ENCODE assay signal across 8 cellular contexts in genomic region chr3:15796771-15797599, GRCh38. TPM values are rescaled to one million over a fixed set of nuclear protein-coding genes. Genes with fewer than 3 reads are reported as not detected.
DNase-seq lines count a peak whose midpoint lies in the region; ATAC-seq and TF ChIP-seq lines count a peak whose summit lies in the region.

No MANE protein-coding gene starts in this region.

- no peaks in the 10 kb centered on the region for H3K36me3 ChIP-seq in SK-N-MC (ENCODE audit: insufficient read depth, low read length)
- H3K36me3 ChIP-seq in thyroid gland = no peaks in the 10 kb centered on the region

- H3K27ac ChIP-seq in SK-N-MC (peak overlapping the region; percentile 92), thyroid gland (peak overlapping the region; percentile 73 to 91 (median 88))

- WGBS in thyroid gland, 2 donors = 8 to 17% methylated on average over 5 of the region's 5 CpGs

- H3K4me3 ChIP-seq in SK-N-MC (peak overlapping the region; percentile 75), thyroid gland (replicated peaks in 1 of 3) (peak overlapping the region in 1 of 3 donors; percentile 19)

- intact Hi-C loops in thyroid gland (cut with DNase I) = no loop called here

- DNase-seq in CD1c-positive myeloid dendritic cell (ENCODE audit: extremely low spot score) (peak; percentile 50), SK-N-MC (ENCODE audit: low read depth, low spot score) (no peak), ecto neural progenitor cell (ENCODE audit: low spot score) (peak; percentile 51), lung microvascular endothelial cell (ENCODE audit: low read depth in 2 of 2) (peak; percentile 75 to 79), thyroid gland (peak; percentile 37 to 50), NCI-H1105 (lab: John Stamatoyannopoulos, UW) (no peak)

- H3K9me3 ChIP-seq in SK-N-MC (ENCODE audit: low read depth, low read length) (no peaks in the 10 kb centered on the region), thyroid gland (no peaks in the 10 kb centered on the region)

- H3K9ac ChIP-seq in SK-N-MC (ENCODE audit: insufficient read length) = peak overlapping the region; percentile 76

- TF ChIP-seq CTCF in thyroid gland (IDR thresholded peaks at IDR 0.05) = no peak

- peak in 1 of 2 donors; percentile 6 for TF ChIP-seq POLR2A in thyroid gland (IDR thresholded peaks at IDR 0.05)

- H3K4me1 ChIP-seq in thyroid gland = peaks cover 46% of the 10 kb centered on the region in 2 donors

- ATAC-seq in HG02642 (IDR thresholded peaks at IDR 0.05; ENCODE audit: poor library complexity, unreplicated experiment) (peak; percentile 33), HG02870 (IDR thresholded peaks at IDR 0.05; ENCODE audit: unreplicated experiment) (no peak)

- no peaks in the 10 kb centered on the region for H3K27me3 ChIP-seq in thyroid gland

RNA-seq across cellular contexts. Expression of gene ANKRD28, which starts 0.8 kb away (rescaled TPM):
- total RNA-seq in lung microvascular endothelial cell (40.3 and 72.4 TPM in 2 replicates), thyroid gland (10 to 100 TPM; 61.3 to 83.3 (median 72.7) TPM)

Comparison
In these comparisons a context has a peak if more than half of its experiments do, and no peak if none do; other contexts are left out.
1. DNase-seq: peak in CD1c-positive myeloid dendritic cell (single experiment), ecto neural progenitor cell (single experiment), lung microvascular endothelial cell (2 of 2) and thyroid gland (2 of 2); none in SK-N-MC (single experiment) and NCI-H1105 (single experiment).